Comparison of ENCODE assay signal across 8 cellular contexts in genomic region chr9:128098017-128098935, GRCh38. TPM values are rescaled to one million over a fixed set of nuclear protein-coding genes. Genes with fewer than 3 reads are reported as not detected.
DNase-seq lines count a peak whose midpoint lies in the region; ATAC-seq, FAIRE-seq and TF ChIP-seq lines count a peak whose summit lies in the region.

No MANE protein-coding gene starts in this region.

- H3K36me3 ChIP-seq in kidney epithelial cell (ENCODE audit: control insufficient read depth, insufficient read depth, low read length), result peaks cover 8% of the 10 kb centered on the region
- peaks cover 0 to 45% (median 25%) of the 10 kb centered on the region in 6 donors for H3K36me3 ChIP-seq in spleen

- intact Hi-C loops in spleen (cut with DNase I; ENCODE audit: low total_unique reads), result loop anchor here (10.0 kb wide), 1 partner anchor 53 kb away; no protein-coding TSS in a partner anchor

- DNase-seq in NCI-H2171 treated with DMSO at 0.1 percent for 48 hours (lab: John Stamatoyannopoulos, UW) (peak; percentile 99), kidney epithelial cell (ENCODE audit: low read depth) (peak; percentile 97), spleen (peak; percentile 87), GM20000 (ENCODE audit: low spot score) (no peak)
- DNase-seq in activated CD4-positive, alpha-beta T cell treated with anti-CD3 and anti-CD28 coated beads for 1 hour, result peak; percentile 34

- peak; percentile 97 for FAIRE-seq in G401.6 (lab: Jason Lieb, UNC)

- TF ChIP-seq CTCF in kidney epithelial cell (IDR thresholded peaks at IDR 0.05; ENCODE audit: insufficient read depth, low read length, poor library complexity, severe bottlenecking) (no peak), spleen (IDR thresholded peaks at IDR 0.05 in 8 of 11, conservative IDR thresholded peaks at IDR 0.05 in 3 of 11) (no peak), GM20000 (IDR thresholded peaks at IDR 0.05; ENCODE audit: extremely low read depth, missing control alignments) (no peak)

- H3K27ac ChIP-seq in cingulate gyrus (ENCODE audit: low read depth, low read length) (peak overlapping the region; percentile 93), spleen (peak overlapping the region; percentile 68 to 91 (median 86))

- no peak for ATAC-seq in HG03432 (IDR thresholded peaks at IDR 0.05; ENCODE audit: unreplicated experiment)

- WGBS in spleen, 5 donors, result 30 to 45% (median 33%) methylated on average over 24 to 28 of the region's 28 CpGs

- peaks cover 57 to 100% (median 96%) of the 10 kb centered on the region in 6 donors for H3K4me1 ChIP-seq in spleen

- H3K27me3 ChIP-seq in kidney epithelial cell (ENCODE audit: control insufficient read depth, insufficient read depth, low read length), result no peaks in the 10 kb centered on the region
- H3K27me3 ChIP-seq in spleen (replicated peaks in 1 of 7), result no peaks in the 10 kb centered on the region

- peak overlapping the region; percentile 50 for H3K4me3 ChIP-seq in kidney epithelial cell (ENCODE audit: low read depth, low read length)
- H3K4me3 ChIP-seq in spleen, result peak overlapping the region; percentile 8 to 65 (median 38)

- TF ChIP-seq POLR2A in spleen (IDR thresholded peaks at IDR 0.05), result peak in 1 of 3 donors; percentile 81

- H3K9me3 ChIP-seq in spleen, result no peaks in the 10 kb centered on the region

RNA-seq across cellular contexts. Expression of gene PTGES2, which starts 29.3 kb away (rescaled TPM):
- total RNA-seq in kidney epithelial cell, result 81.2 and 98.4 TPM in 2 replicates
- 10 to 100 TPM; 45.2 to 66.6 (median 58.5) TPM for total RNA-seq in spleen
- 10 to 100 TPM; 45.8 to 71.2 (median 54.0) TPM for polyA plus RNA-seq in spleen

RNA-seq across cellular contexts. Expression of gene SLC25A25, which starts 30.2 kb away (rescaled TPM):
- total RNA-seq in kidney epithelial cell, result 22.8 and 24.5 TPM in 2 replicates
- total RNA-seq in spleen, result 10 to 100 TPM; 20.2 to 44.7 (median 26.0) TPM
- 10 to 100 TPM in 1 of 3 donors, 1 to 10 TPM in 2; 6.2 to 13.6 (median 6.5) TPM for polyA plus RNA-seq in spleen

RNA-seq across cellular contexts. Expression of gene NAIF1, which starts 31.2 kb away (rescaled TPM):
- total RNA-seq in kidney epithelial cell (13.6 and 14.2 TPM in 2 replicates), spleen (10 to 100 TPM in 6 of 7 donors, 1 to 10 TPM in 1; 9.3 to 14.3 (median 11.7) TPM)
- 10 to 100 TPM; 10.6 to 15.4 (median 10.8) TPM for polyA plus RNA-seq in spleen

RNA-seq across cellular contexts. Expression of gene LCN2, which starts 51.0 kb away (rescaled TPM):
- total RNA-seq in kidney epithelial cell (233 and 283 TPM in 2 replicates), spleen (100 to 1,000 TPM in 1 of 7 donors, 10 to 100 TPM in 5, 1 to 10 TPM in 1; 7.7 to 218 (median 20.3) TPM)
- polyA plus RNA-seq in spleen, result 10 to 100 TPM; 10.7 to 17.5 (median 13.3) TPM
